24 cellular contexts compared by ENCODE assay signal in genomic region chr6:13866291-13866690, GRCh38. TPM values are rescaled to one million over a fixed set of nuclear protein-coding genes. Genes with fewer than 3 reads are reported as not detected.
"Had no signal": no experiment of that assay in that cellular context is flagged by ENCODE, and none has a peak within 500 bp of the region (broad histone marks: within the 10 kb centered on the region; RNA-seq: fewer than 3 reads in every experiment).

No MANE protein-coding gene starts in this region.

- H3K27ac ChIP-seq: body of pancreas, cardiac muscle cell, foreskin keratinocyte, ovary, prostate gland, testis, upper lobe of left lung had no signal

- H3K4me3 ChIP-seq: body of pancreas, cardiac muscle cell, ovary, prostate gland, testis, upper lobe of left lung had no signal

- ATAC-seq: activated naive CD8-positive, alpha-beta T cell treated with anti-CD3 and anti-CD28 coated beads, Interleukin-2, amount 50 U/mL, for 24 hours; body of pancreas; foreskin keratinocyte; left colon; natural killer cell treated with Interleukin-12 subunit alpha and Interleukin-12 subunit beta and Interleukin-15 and Interleukin-18, amount 100 ng/mL, for 72 hours; stimulated activated naive B cell treated with anti-CD40 and anti-IgM and Interleukin-4, amounts not matched to agents 10 μg/mL and 1 μg/mL and 100 μg/mL, for 72 hours had no signal

- H3K36me3 Mint-ChIP-seq: activated CD4-positive, alpha-beta memory T cell treated with anti-CD3 and anti-CD28 coated beads for 36 hours; memory B cell; natural killer cell treated with Interleukin-12 subunit alpha and Interleukin-12 subunit beta and Interleukin-15 and Interleukin-18, amount 100 ng/mL, for 72 hours; stimulated activated naive B cell treated with anti-CD40 and anti-IgM and Interleukin-4, amounts not matched to agents 10 μg/mL and 1 μg/mL and 100 μg/mL, for 72 hours had no signal

- H3K9me3 ChIP-seq: body of pancreas, ovary, prostate gland, testis, upper lobe of left lung had no signal

- H3K4me1 Mint-ChIP-seq: activated naive CD8-positive, alpha-beta T cell treated with anti-CD3 and anti-CD28 coated beads, Interleukin-2, amount 50 U/mL, for 24 hours had no signal

- H3K4me3 Mint-ChIP-seq: activated B cell treated with CpG ODN at 0.5 μM for 24 hours; activated CD4-positive, alpha-beta memory T cell treated with anti-CD3 and anti-CD28 coated beads for 36 hours; activated naive CD8-positive, alpha-beta T cell treated with anti-CD3 and anti-CD28 coated beads, Interleukin-2, amount 50 U/mL, for 24 hours; activated T-helper 1 cell treated with anti-CD3 and anti-CD28 coated beads, Interleukin-12 subunit alpha, Interleukin-12 subunit beta, Interleukin-2, Interleukin-4 antibody, amounts not matched to agents 30 ng/mL and 10 ng/mL and 1 ng/mL, durations not matched to agents 14 hours and 24 hours and 36 hours; memory B cell; natural killer cell treated with Interleukin-12 subunit alpha and Interleukin-12 subunit beta and Interleukin-15 and Interleukin-18, amount 100 ng/mL, for 72 hours; stimulated activated naive B cell treated with anti-CD40 and anti-IgM and Interleukin-4, amounts not matched to agents 10 μg/mL and 1 μg/mL and 100 μg/mL, for 72 hours had no signal

- DNase-seq: activated B cell treated with CpG ODN at 0.5 μM for 24 hours; activated CD4-positive, alpha-beta memory T cell treated with anti-CD3 and anti-CD28 coated beads for 36 hours; activated CD4-positive, alpha-beta T cell treated with anti-CD3 and anti-CD28 coated beads for 4 hours; activated gamma-delta T cell; activated naive CD4-positive, alpha-beta T cell treated with anti-CD3 and anti-CD28 coated beads, Interleukin-2, amount 50 U/mL, for 16 hours; activated naive CD8-positive, alpha-beta T cell treated with anti-CD3 and anti-CD28 coated beads, Interleukin-2, amount 50 U/mL, for 24 hours; activated T-cell treated with anti-CD3 and anti-CD28 coated beads for 4 hours; body of pancreas; dermis blood vessel endothelial cell; effector memory CD4-positive, alpha-beta T cell; foreskin keratinocyte; left colon; ovary; stimulated activated CD4-positive, alpha-beta T cell treated with anti-CD3 and anti-CD28 coated beads, Interleukin-2, amount 100 ng/mL, for 48 hours; stimulated activated CD8-positive, alpha-beta memory T cell treated with anti-CD3 and anti-CD28 coated beads, Interleukin-4, amount 100 ng/mL, for 48 hours; stimulated activated naive B cell treated with anti-CD40 and anti-IgM and Interleukin-4, amounts not matched to agents 10 μg/mL and 1 μg/mL and 100 μg/mL, for 72 hours; T-helper 9 cell; testis; upper lobe of left lung had no signal

- H3K27ac Mint-ChIP-seq: activated B cell treated with CpG ODN at 0.5 μM for 24 hours; activated CD4-positive, alpha-beta memory T cell treated with anti-CD3 and anti-CD28 coated beads for 36 hours; activated naive CD8-positive, alpha-beta T cell treated with anti-CD3 and anti-CD28 coated beads, Interleukin-2, amount 50 U/mL, for 24 hours; activated T-helper 1 cell treated with anti-CD3 and anti-CD28 coated beads, Interleukin-12 subunit alpha, Interleukin-12 subunit beta, Interleukin-2, Interleukin-4 antibody, amounts not matched to agents 30 ng/mL and 10 ng/mL and 1 ng/mL, durations not matched to agents 14 hours and 24 hours and 36 hours; memory B cell; natural killer cell treated with Interleukin-12 subunit alpha and Interleukin-12 subunit beta and Interleukin-15 and Interleukin-18, amount 100 ng/mL, for 72 hours; stimulated activated naive B cell treated with anti-CD40 and anti-IgM and Interleukin-4, amounts not matched to agents 10 μg/mL and 1 μg/mL and 100 μg/mL, for 72 hours had no signal

- H3K9me3 Mint-ChIP-seq: activated B cell treated with CpG ODN at 0.5 μM for 24 hours; activated CD4-positive, alpha-beta memory T cell treated with anti-CD3 and anti-CD28 coated beads for 36 hours; activated naive CD8-positive, alpha-beta T cell treated with anti-CD3 and anti-CD28 coated beads, Interleukin-2, amount 50 U/mL, for 24 hours; activated T-helper 1 cell treated with anti-CD3 and anti-CD28 coated beads, Interleukin-12 subunit alpha, Interleukin-12 subunit beta, Interleukin-2, Interleukin-4 antibody, amounts not matched to agents 30 ng/mL and 10 ng/mL and 1 ng/mL, durations not matched to agents 14 hours and 24 hours and 36 hours; memory B cell; natural killer cell treated with Interleukin-12 subunit alpha and Interleukin-12 subunit beta and Interleukin-15 and Interleukin-18, amount 100 ng/mL, for 72 hours; stimulated activated naive B cell treated with anti-CD40 and anti-IgM and Interleukin-4, amounts not matched to agents 10 μg/mL and 1 μg/mL and 100 μg/mL, for 72 hours had no signal

- H3K36me3 ChIP-seq: cardiac muscle cell, ovary, prostate gland, upper lobe of left lung had no signal

RNA-seq across cellular contexts. Expression of gene RNF182, which starts 58.5 kb away (rescaled TPM):
- total RNA-seq: activated B cell treated with CpG ODN at 0.5 μM for 24 hours; activated CD4-positive, alpha-beta memory T cell treated with anti-CD3 and anti-CD28 coated beads for 36 hours; activated T-helper 1 cell treated with anti-CD3 and anti-CD28 coated beads, Interleukin-12 subunit alpha, Interleukin-12 subunit beta, Interleukin-2, Interleukin-4 antibody, amounts not matched to agents 30 ng/mL and 10 ng/mL and 1 ng/mL, durations not matched to agents 14 hours and 24 hours and 36 hours; natural killer cell treated with Interleukin-12 subunit alpha and Interleukin-12 subunit beta and Interleukin-15 and Interleukin-18, amount 100 ng/mL, for 72 hours had no signal
